ENCODE assay signal across 19 cellular contexts in the genomic region with DNA sequence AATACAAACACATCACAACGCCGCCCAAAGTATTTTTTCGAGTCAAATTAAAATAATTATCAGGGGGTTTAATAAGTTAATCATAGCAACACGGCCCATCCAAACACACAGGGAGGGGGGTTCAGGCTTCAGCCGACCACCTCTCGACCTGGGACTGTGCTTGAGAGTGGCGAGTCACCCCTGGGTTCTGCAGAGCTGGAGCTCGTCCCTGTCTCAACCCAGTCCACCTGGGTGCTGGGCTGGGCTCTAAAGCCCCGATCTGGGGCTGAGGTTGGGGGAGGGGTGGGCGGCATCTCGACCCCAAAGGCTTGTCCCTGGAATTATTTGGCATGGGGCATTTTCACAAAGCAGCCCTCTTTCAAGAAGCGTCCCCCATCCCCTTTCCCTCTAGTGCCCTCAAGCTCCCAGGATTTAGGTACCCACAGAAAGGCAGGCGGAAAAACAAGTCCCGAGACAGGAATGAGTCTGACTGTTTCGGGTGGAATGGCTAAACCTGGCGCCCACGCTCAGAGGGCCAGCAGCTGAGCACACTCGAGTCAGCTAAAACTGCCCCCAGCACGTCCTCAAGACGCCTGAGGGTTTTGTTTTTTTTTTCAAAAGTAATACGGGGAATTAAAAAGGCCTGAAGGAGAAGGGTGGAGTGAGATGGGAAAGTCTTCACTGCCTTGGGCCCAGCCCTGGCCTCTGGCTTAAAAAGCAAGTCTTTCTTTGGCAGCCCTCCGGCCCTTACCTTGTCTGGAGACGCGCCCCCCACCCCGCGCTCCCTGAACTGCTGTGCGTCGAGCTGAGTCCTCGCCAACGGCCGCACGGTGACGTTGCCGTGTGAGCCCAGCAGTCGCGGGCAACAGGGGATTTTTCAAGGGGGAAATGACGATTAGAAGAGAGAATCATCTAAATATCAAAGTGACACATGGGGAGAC. TPM values are rescaled to one million over a fixed set of nuclear protein-coding genes. Genes with fewer than 3 reads are reported as not detected.
A peak's percentile ranks its signal among the peaks of the same experiment; 100 is the strongest.
DNase-seq lines count a peak whose midpoint lies in the region; ATAC-seq and TF ChIP-seq lines count a peak whose summit lies in the region.
"Had no signal": no experiment of that assay in that cellular context is flagged by ENCODE, and none has a peak within 500 bp of the region (broad histone marks: within the 10 kb centered on the region; RNA-seq: fewer than 3 reads in every experiment).

No MANE protein-coding gene starts in this region.

- H3K4me2 ChIP-seq in mesendoderm (ENCODE audit: low read length): no peak overlapping the region

- CTCF ChIA-PET in WTC11 (lab: Charles Lee): interaction anchor here (0.9 to 3.9 kb wide), 5 partner anchors 10 to 883 kb away, joined by 3 to 27 read pairs (median 5); no protein-coding TSS in a partner anchor

- peaks cover 5% of the 10 kb centered on the region for H3K4me1 ChIP-seq in mesendoderm (ENCODE audit: control insufficient read depth, low read depth, low read length)
- H3K4me1 ChIP-seq: uterus had no signal

- H3K9ac ChIP-seq in mesendoderm (ENCODE audit: low read length): no peak overlapping the region

- no peak overlapping the region for H3K27ac ChIP-seq in mesendoderm (ENCODE audit: low read depth, low read length)
- H3K27ac ChIP-seq: gastrocnemius medialis, right atrium auricular region, uterus had no signal

- no peak overlapping the region for H3K56ac ChIP-seq in mesendoderm (ENCODE audit: low read length)

- H3K79me1 ChIP-seq in mesendoderm (ENCODE audit: low read length): no peaks in the 10 kb centered on the region

- no peaks in the 10 kb centered on the region for H3K27me3 Mint-ChIP-seq in WTC11 (ENCODE audit: low read depth)
- H3K27me3 Mint-ChIP-seq in glutamatergic neuron (ENCODE audit: unreplicated experiment): peaks cover 40% of the 10 kb centered on the region

- ATAC-seq in GM18868 (IDR thresholded peaks at IDR 0.05; ENCODE audit: unreplicated experiment) (peak; percentile 55), WTC11 (peak; percentile 25), HG03520 (IDR thresholded peaks at IDR 0.05; ENCODE audit: unreplicated experiment) (no peak)
- ATAC-seq: gastrocnemius medialis; HepG2; stimulated activated memory B cell treated with anti-CD40 and anti-IgM and Interleukin-4, amounts not matched to agents 10 μg/mL and 1 μg/mL and 100 μg/mL, for 72 hours had no signal

- no peaks in the 10 kb centered on the region; the same call in 1 of the 2 replicates for H3K36me3 Mint-ChIP-seq in WTC11
- no peaks in the 10 kb centered on the region for H3K36me3 Mint-ChIP-seq in glutamatergic neuron (ENCODE audit: unreplicated experiment)
- H3K36me3 Mint-ChIP-seq: stimulated activated memory B cell treated with anti-CD40 and anti-IgM and Interleukin-4, amounts not matched to agents 10 μg/mL and 1 μg/mL and 100 μg/mL, for 72 hours had no signal

- no peak overlapping the region for H2AK5ac ChIP-seq in mesendoderm (ENCODE audit: low read length)

- peaks cover 63% of the 10 kb centered on the region for H3K4me1 Mint-ChIP-seq in WTC11
- peaks cover 6% of the 10 kb centered on the region for H3K4me1 Mint-ChIP-seq in glutamatergic neuron (ENCODE audit: low read depth, unreplicated experiment)

- H3K4ac ChIP-seq in mesendoderm (ENCODE audit: low read depth, low read length): no peak overlapping the region

- no peak overlapping the region for H2BK120ac ChIP-seq in mesendoderm (ENCODE audit: low read depth, low read length)

- peak overlapping the region; percentile 64 for H3K4me3 Mint-ChIP-seq in WTC11
- no peak overlapping the region for H3K4me3 Mint-ChIP-seq in glutamatergic neuron (ENCODE audit: unreplicated experiment)
- H3K4me3 Mint-ChIP-seq: stimulated activated memory B cell treated with anti-CD40 and anti-IgM and Interleukin-4, amounts not matched to agents 10 μg/mL and 1 μg/mL and 100 μg/mL, for 72 hours had no signal

- no peaks in the 10 kb centered on the region for H3K79me2 ChIP-seq in mesendoderm (ENCODE audit: control insufficient read depth, insufficient read depth, low read length)

- H3K27me3 ChIP-seq in mesendoderm (ENCODE audit: insufficient read depth, low read length, poor library complexity): peaks cover 79% of the 10 kb centered on the region
- H3K27me3 ChIP-seq: uterus had no signal

- no peak overlapping the region for H2BK15ac ChIP-seq in mesendoderm (replicated peaks; ENCODE audit: low read depth)

- DNase-seq in ELF-1 (ENCODE audit: low read depth, low spot score) (peak; percentile 69), WTC11 (ENCODE audit: low spot score) (peak; percentile 71), mesendoderm (peak; percentile 73), NCI-H1048 (lab: John Stamatoyannopoulos, UW) (no peak), glutamatergic neuron (no peak), NCI-H187 (lab: John Stamatoyannopoulos, UW) (no peak)
- DNase-seq: activated naive CD4-positive, alpha-beta T cell treated with anti-CD3 and anti-CD28 coated beads, Interleukin-2, amount 50 U/mL, for 16 hours; DMS 273 treated with DMSO at 0.1 percent for 48 hours; effector memory CD4-positive, alpha-beta T cell; gastrocnemius medialis; NCI-H1105 treated with DMSO at 0.1 percent for 48 hours; SHP77; stimulated activated CD4-positive, alpha-beta T cell treated with anti-CD3 and anti-CD28 coated beads, Interleukin-4, amount 100 ng/mL, for 4 hours had no signal

- no peak overlapping the region for H3K23ac ChIP-seq in mesendoderm (ENCODE audit: low read length)

- TF ChIP-seq CTCF in WTC11 (IDR thresholded peaks at IDR 0.05) (no peak), glutamatergic neuron (IDR thresholded peaks at IDR 0.05; ENCODE audit: partially characterized antibody, unreplicated experiment) (no peak)

- no peak overlapping the region for H2BK5ac ChIP-seq in mesendoderm (ENCODE audit: low read length)

- no peak overlapping the region for H3K4me3 ChIP-seq in mesendoderm (ENCODE audit: low read length)
- H3K4me3 ChIP-seq: gastrocnemius medialis, right atrium auricular region, uterus had no signal

- H3K27ac Mint-ChIP-seq in WTC11 (no peak overlapping the region), glutamatergic neuron (ENCODE audit: unreplicated experiment) (no peak overlapping the region)
- H3K27ac Mint-ChIP-seq: stimulated activated memory B cell treated with anti-CD40 and anti-IgM and Interleukin-4, amounts not matched to agents 10 μg/mL and 1 μg/mL and 100 μg/mL, for 72 hours had no signal

- POLR2A ChIA-PET in WTC11 (lab: Charles Lee): no interaction called here

- WGBS in mesendoderm (ENCODE audit: extremely low coverage, insufficient coverage, low lambda C conversion rate): no CpG with 5 or more reads among the region's 37 CpGs

- H3K18ac ChIP-seq in mesendoderm (ENCODE audit: low read length): no peak overlapping the region

- H3K36me3 ChIP-seq in mesendoderm (ENCODE audit: control insufficient read depth, insufficient read depth, low read length): no peaks in the 10 kb centered on the region
- H3K36me3 ChIP-seq: gastrocnemius medialis, right atrium auricular region, uterus had no signal

- H4K8ac ChIP-seq in mesendoderm (ENCODE audit: low read depth, low read length): no peak overlapping the region

- no peak overlapping the region for H4K5ac ChIP-seq in mesendoderm (ENCODE audit: low read length)

- H3K9me3 Mint-ChIP-seq in WTC11 (no peaks in the 10 kb centered on the region), glutamatergic neuron (ENCODE audit: unreplicated experiment) (peaks cover 5% of the 10 kb centered on the region)
- H3K9me3 Mint-ChIP-seq: stimulated activated memory B cell treated with anti-CD40 and anti-IgM and Interleukin-4, amounts not matched to agents 10 μg/mL and 1 μg/mL and 100 μg/mL, for 72 hours had no signal

TF ChIP-seq in WTC11, 78 proteins besides CTCF, POLR2A, EP300 and RAD21:
- no peak for TF ChIP-seq ZNF416 (CRISPR knock-in tag; IDR thresholded peaks at IDR 0.05)
- no peak for TF ChIP-seq MLX (CRISPR knock-in tag; IDR thresholded peaks at IDR 0.05)
- TF ChIP-seq ATF6 (CRISPR knock-in tag; IDR thresholded peaks at IDR 0.05): no peak
- TF ChIP-seq RELA (CRISPR knock-in tag; IDR thresholded peaks at IDR 0.05; ENCODE audit: borderline replicate concordance): no peak
- TF ChIP-seq ZNF317 (CRISPR knock-in tag; IDR thresholded peaks at IDR 0.05; ENCODE audit: borderline replicate concordance, low read depth): no peak
- TF ChIP-seq TEAD4 (CRISPR knock-in tag; IDR thresholded peaks at IDR 0.05): no peak
- no peak for TF ChIP-seq NFYB (CRISPR knock-in tag; conservative IDR thresholded peaks at IDR 0.05; ENCODE audit: low read depth)
- no peak for TF ChIP-seq ZNF232 (CRISPR knock-in tag; IDR thresholded peaks at IDR 0.05)

RNA-seq across cellular contexts. Expression of gene NR2F2, which starts 32.5 kb away (rescaled TPM):
- 0.27 to 0.57 TPM (median 0.55 TPM) in 3 replicates for total RNA-seq in WTC11 (2021)
- polyA plus RNA-seq in mesendoderm (2013, experiment 1 of 2): 0.03 TPM
- 0.04 TPM for polyA plus RNA-seq in mesendoderm (2013, experiment 2 of 2)
- 1.9 TPM for total RNA-seq in glutamatergic neuron (ENCODE audit: unreplicated experiment)

Comparison
In these comparisons a context has a peak if more than half of its experiments do, and no peak if none do; other contexts are left out.
1. DNase-seq: peak in ELF-1 (single experiment), WTC11 (single experiment) and mesendoderm (single experiment); none in NCI-H1048 (single experiment), glutamatergic neuron (single experiment) and NCI-H187 (0 of 2).